ENCODE assay signal across 14 cellular contexts in genomic region chr5:154162475-154163217, GRCh38. TPM values are rescaled to one million over a fixed set of nuclear protein-coding genes. Genes with fewer than 3 reads are reported as not detected.
A peak's percentile ranks its signal among the peaks of the same experiment; 100 is the strongest.
DNase-seq lines count a peak whose midpoint lies in the region; ATAC-seq, FAIRE-seq and TF ChIP-seq lines count a peak whose summit lies in the region.
"Had no signal": no experiment of that assay in that cellular context is flagged by ENCODE, and none has a peak within 500 bp of the region (broad histone marks: within the 10 kb centered on the region; RNA-seq: fewer than 3 reads in every experiment).

No MANE protein-coding gene starts in this region.

- intact Hi-C loops in K562 (cut with micrococcal nuclease): no loop called here

- H3K79me2 ChIP-seq in MM.1S (ENCODE audit: low read length) (no peaks in the 10 kb centered on the region), K562 (ENCODE audit: control insufficient read depth, insufficient read depth, low read length) (no peaks in the 10 kb centered on the region)

- TF ChIP-seq EP300 in K562 (IDR thresholded peaks at IDR 0.05; ENCODE audit: low read length): no peak

- no peak for FAIRE-seq in K562 (lab: Jason Lieb, UNC)
- FAIRE-seq: colon, keratinocyte had no signal

- POLR2A ChIA-PET in K562 (lab: Yijun Ruan, JAX): interaction anchor here (0.6 to 2.2 kb wide), 3 partner anchors 11 to 412 kb away, joined by 3 to 5 read pairs (median 3); no protein-coding TSS in a partner anchor

- peak; percentile 40 for ATAC-seq in K562
- ATAC-seq in HG02571 (IDR thresholded peaks at IDR 0.05; ENCODE audit: unreplicated experiment): no peak
- ATAC-seq: activated CD8-positive, alpha-beta T cell treated with anti-CD3 and anti-CD28 coated beads, Interleukin-2, amount 10 ng/mL, durations not matched to agents 7 days and 5 days; activated T-helper 17 cell treated with anti-CD3 and anti-CD28 coated beads, Interleukin-2, amount 50 U/mL, for 72 hours had no signal

- 0% methylated on average over 7 of the region's 7 CpGs for WGBS in K562 (ENCODE audit: insufficient coverage, low coverage, missing lambda C conversion rate)

- H3K27me3 ChIP-seq in BE2C: peaks cover 4% of the 10 kb centered on the region
- H3K27me3 ChIP-seq in MM.1S (replicated peaks; ENCODE audit: insufficient read depth, low read length): no peaks in the 10 kb centered on the region
- peaks cover 12 to 29% of the 10 kb centered on the region in 2 experiments for H3K27me3 ChIP-seq in K562 (ENCODE audit: control insufficient read depth in 2 of 2, insufficient read depth in 2 of 2, low read length in 2 of 2)

- H3F3A ChIP-seq in MM.1S (ENCODE audit: insufficient read depth, low read length): no peaks in the 10 kb centered on the region

- H3K4me2 ChIP-seq in MM.1S (ENCODE audit: low read depth, low read length): no peak overlapping the region
- H3K4me2 ChIP-seq in K562 (ENCODE audit: insufficient read depth, low read length): no peak overlapping the region

- H3K9me1 ChIP-seq in K562 (ENCODE audit: control insufficient read depth, insufficient read depth, low read length): no peaks in the 10 kb centered on the region

- TF ChIP-seq RAD21 in K562 (CRISPR knock-in tag; conservative IDR thresholded peaks at IDR 0.05 in 1 of 2, IDR thresholded peaks at IDR 0.05 in 1 of 2): no peak

- H3K9me3 ChIP-seq in BE2C (no peaks in the 10 kb centered on the region), MM.1S (replicated peaks; ENCODE audit: insufficient read depth, low read length) (no peaks in the 10 kb centered on the region), K562 (replicated peaks; ENCODE audit: control insufficient read depth, insufficient read depth, low read depth, low read length) (no peaks in the 10 kb centered on the region)

- H3K4me1 ChIP-seq in BE2C: no peaks in the 10 kb centered on the region
- H3K4me1 ChIP-seq in MM.1S (ENCODE audit: low read length): no peaks in the 10 kb centered on the region
- H3K4me1 ChIP-seq in K562 (replicated peaks in 1 of 2; ENCODE audit: control insufficient read depth in 2 of 2, insufficient read depth in 2 of 2, low read length in 2 of 2): no peaks in the 10 kb centered on the region

- no peak overlapping the region for H3K27ac ChIP-seq in MM.1S (ENCODE audit: low read length)
- H3K27ac ChIP-seq in K562 (ENCODE audit: extremely low read depth, low read depth, low read length): no peak overlapping the region
- H3K27ac ChIP-seq: RWPE1 had no signal

- H3K36me3 ChIP-seq in BE2C: no peaks in the 10 kb centered on the region
- no peaks in the 10 kb centered on the region for H3K36me3 ChIP-seq in MM.1S (replicated peaks; ENCODE audit: insufficient read depth, low read length)
- no peaks in the 10 kb centered on the region for H3K36me3 ChIP-seq in K562 (ENCODE audit: control insufficient read depth, insufficient read depth, low read length)

- TF ChIP-seq CTCF in BE2C (IDR thresholded peaks at IDR 0.05; ENCODE audit: low read depth, low read length) (no peak), MM.1S (IDR thresholded peaks at IDR 0.05; ENCODE audit: low read length) (no peak), K562 (IDR thresholded peaks at IDR 0.05 in 2 of 3, conservative IDR thresholded peaks at IDR 0.05 in 1 of 3; ENCODE audit: insufficient read depth in 2 of 3, low read depth in 1 of 3, low read length in 3 of 3) (no peak)

- no TSS peak for BruUV-seq in K562 (replicated peaks; lab: Mats Ljungman, UMichigan)

- H3K9me2 ChIP-seq in MM.1S (replicated peaks; ENCODE audit: insufficient read depth, low read length): no peaks in the 10 kb centered on the region

- peak; percentile 32 for DNase-seq in BE2C
- peak; percentile 1 for DNase-seq in MM.1S
- no peak for DNase-seq in K562 (ENCODE audit: extremely low read depth in 1 of 4, low spot score in 3 of 4)
- DNase-seq in myocyte (ENCODE audit: low read depth): peak; percentile 76
- no peak for DNase-seq in activated T-cell treated with anti-CD3 and anti-CD28 coated beads, Interleukin-2, amount 50 U/mL, for 48 hours
- DNase-seq in DMS153 treated with DMSO at 0.1 percent for 48 hours (lab: John Stamatoyannopoulos, UW; ENCODE audit: unreplicated experiment): no peak
- DNase-seq in NCI-H146 treated with DMSO at 0.1 percent for 48 hours (lab: John Stamatoyannopoulos, UW; ENCODE audit: unreplicated experiment): no peak
- DNase-seq: activated CD8-positive, alpha-beta T cell treated with anti-CD3 and anti-CD28 coated beads, Interleukin-2, amount 10 ng/mL, durations not matched to agents 7 days and 5 days; amniotic stem cell had no signal

- CTCF ChIA-PET in K562 (lab: Yijun Ruan, JAX; ENCODE audit: low intra/inter-chr PET ratio): no interaction called here

- in situ Hi-C loops in K562 (cut with MboI): no loop called here

- no peaks in the 10 kb centered on the region for H4K20me1 ChIP-seq in MM.1S (ENCODE audit: insufficient read depth, low read length)
- no peaks in the 10 kb centered on the region; the same call in 1 of the 2 replicates for H4K20me1 ChIP-seq in K562 (replicated peaks; ENCODE audit: control insufficient read depth, insufficient read depth, low read length)

- no peak for TF ChIP-seq POLR2A in K562 (conservative IDR thresholded peaks at IDR 0.05)

- H3K4me3 ChIP-seq in BE2C (ENCODE audit: low read depth, low read length): no peak overlapping the region
- H3K4me3 ChIP-seq in MM.1S (ENCODE audit: low read length): no peak overlapping the region
- H3K4me3 ChIP-seq in K562: no peak overlapping the region

- H3K9ac ChIP-seq in MM.1S (ENCODE audit: low read length) (no peak overlapping the region), K562 (ENCODE audit: insufficient read depth in 1 of 2, low read depth in 2 of 2, low read length in 2 of 2) (no peak overlapping the region)

- H2AFZ ChIP-seq in MM.1S (ENCODE audit: low read length) (no peak overlapping the region), K562 (ENCODE audit: low read depth, low read length) (no peak overlapping the region)

TF ChIP-seq in K562, 482 proteins besides CTCF, POLR2A, EP300 and RAD21:
- TF ChIP-seq PKNOX1 (IDR thresholded peaks at IDR 0.05): peak; percentile 11; the same call in 1 of the 2 replicates
- TF ChIP-seq PHTF2 (CRISPR knock-in tag; IDR thresholded peaks at IDR 0.05): no peak

RNA-seq across cellular contexts. Expression of gene GALNT10, which starts 27.9 kb away (rescaled TPM):
- polyA plus RNA-seq in BE2C (2012; ENCODE audit: insufficient read depth, insufficient read length, low read depth): 5.9 TPM
- 88.6 and 134 TPM in 2 replicates for total RNA-seq in K562 (2011; cell fraction: chromatin; rRNA removed; ENCODE audit: low replicate concordance)
- 30.5 and 37.0 TPM in 2 replicates for total RNA-seq in K562 (2011; cell fraction: nucleolus; rRNA removed)
- total RNA-seq in K562 (2011; cell fraction: nucleoplasm; rRNA removed): 49.3 and 71.1 TPM in 2 replicates
- total RNA-seq in K562 (2014; rRNA removed) (12.9 and 15.3 TPM in 2 replicates), K562 (2014; rRNA removed; fragmentation: Illumina TruSeq; extraction: Trizol) (14.0 and 14.4 TPM in 2 replicates), K562 (2015; rRNA removed; fragmentation: Illumina TruSeq; extraction: Trizol) (13.3 and 13.5 TPM in 2 replicates), K562 (2021) (23.8 and 24.6 TPM in 2 replicates), myocyte (18.6 and 24.9 TPM in 2 replicates)
- polyA plus RNA-seq in K562 (2011; rRNA removed) (22.8 and 37.1 TPM in 2 replicates), K562 (2014; fragmentation: Illumina TruSeq; extraction: Trizol) (25.2 and 32.9 TPM in 2 replicates), K562 (2014; fragmentation: Nextera tagmentation; extraction: Ambion mirVana) (1 to 10 TPM; 4.6 to 5.2 TPM), K562 (2014; rRNA removed) (10.2 and 12.1 TPM in 2 replicates)
- polyA plus RNA-seq in K562 (2011; cell fraction: cytosol; rRNA removed): 9.9 and 17.6 TPM in 2 replicates
- polyA plus RNA-seq in K562 (2011; cell fraction: nucleus; rRNA removed): 18.9 and 35.9 TPM in 2 replicates
- polyA plus RNA-seq in K562 (2012): 15.4 and 20.0 TPM in 2 replicates
- polyA minus RNA-seq in K562 (2011; rRNA and poly(A)+ RNA removed): 38.8 and 57.4 TPM in 2 replicates
- polyA minus RNA-seq in K562 (2011; cell fraction: cytosol; rRNA and poly(A)+ RNA removed): 16.7 and 17.4 TPM in 2 replicates
- 14.3 and 21.5 TPM in 2 replicates for polyA minus RNA-seq in K562 (2011; cell fraction: nucleus; rRNA and poly(A)+ RNA removed)
- polyA plus RNA-seq in myocyte (2012): 114 TPM

Comparison
In these comparisons a context has a peak if more than half of its experiments do, and no peak if none do; other contexts are left out.
1. DNase-seq: peak in BE2C (single experiment), MM.1S (single experiment) and myocyte (single experiment); none in K562 (0 of 4), activated T-cell treated with anti-CD3 and anti-CD28 coated beads, Interleukin-2, amount 50 U/mL, for 48 hours (0 of 2), DMS153 treated with DMSO at 0.1 percent for 48 hours (single experiment) and NCI-H146 treated with DMSO at 0.1 percent for 48 hours (single experiment).